32 cellular contexts compared by ENCODE assay signal in genomic region chr3:65376426-65376825, GRCh38.
"Had no signal": no experiment of that assay in that cellular context is flagged by ENCODE, and none has a peak within 500 bp of the region (broad histone marks: within the 10 kb centered on the region; RNA-seq: fewer than 3 reads in every experiment).

No MANE protein-coding gene starts in this region.

- H3K4me3 Mint-ChIP-seq: activated CD4-positive, alpha-beta memory T cell treated with anti-CD3 and anti-CD28 coated beads for 36 hours; activated CD4-positive, alpha-beta T cell treated with anti-CD3 and anti-CD28 coated beads for 36 hours; activated CD4-positive, alpha-beta T cell treated with anti-CD3 and anti-CD28 coated beads, Interleukin-2, amount 10 ng/mL, durations not matched to agents 24 days and 14 days; activated CD8-positive, alpha-beta memory T cell treated with anti-CD3 and anti-CD28 coated beads, Interleukin-2, amount 10 ng/mL, durations not matched to agents 7 days and 5 days; activated CD8-positive, alpha-beta T cell treated with anti-CD3 and anti-CD28 coated beads, Interleukin-2, amount 10 ng/mL, durations not matched to agents 7 days and 5 days; activated naive CD4-positive, alpha-beta T cell treated with anti-CD3 and anti-CD28 coated beads for 36 hours; activated naive CD4-positive, alpha-beta T cell treated with anti-CD3 and anti-CD28 coated beads, Interleukin-2, amount 50 U/mL, for 24 hours; activated naive CD8-positive, alpha-beta T cell treated with anti-CD3 and anti-CD28 coated beads for 36 hours; activated naive CD8-positive, alpha-beta T cell treated with anti-CD3 and anti-CD28 coated beads, Interleukin-2, amount 50 U/mL, for 24 hours; activated T-helper 1 cell treated with anti-CD3 and anti-CD28 coated beads, Interleukin-12 subunit alpha, Interleukin-12 subunit beta, Interleukin-2, Interleukin-4 antibody, amounts not matched to agents 30 ng/mL and 10 ng/mL and 1 ng/mL, durations not matched to agents 14 hours and 24 hours and 36 hours; T-helper 17 cell; T-helper 2 cell treated with Interferon-gamma antibody and Interleukin-4, amounts not matched to agents 5 μg/mL and 100 μg/mL, for 36 hours had no signal

- H3K9me3 ChIP-seq: breast epithelium, colonic mucosa had no signal

- H3K4me1 ChIP-seq: ascending aorta, breast epithelium, colonic mucosa had no signal

- DNase-seq: activated CD4-positive, alpha-beta memory T cell treated with anti-CD3 and anti-CD28 coated beads for 36 hours; activated CD4-positive, alpha-beta T cell treated with anti-CD3 and anti-CD28 coated beads for 36 hours; activated CD4-positive, alpha-beta T cell treated with anti-CD3 and anti-CD28 coated beads, Interleukin-2, amount 10 ng/mL, durations not matched to agents 24 days and 14 days; activated CD4-positive, CD25-positive, alpha-beta regulatory T cell; activated CD4-positive, CD25-positive, alpha-beta regulatory T cell treated with anti-CD3 and anti-CD28 coated beads, Interleukin-2, amount 50 U/mL, for 72 hours; activated CD8-positive, alpha-beta memory T cell treated with anti-CD3 and anti-CD28 coated beads, Interleukin-2, amount 10 ng/mL, durations not matched to agents 7 days and 5 days; activated CD8-positive, alpha-beta memory T cell treated with anti-CD3 and anti-CD28 coated beads, Interleukin-2, amount 50 U/mL, for 4 hours; activated CD8-positive, alpha-beta T cell treated with anti-CD3 and anti-CD28 coated beads, Interleukin-2, amount 10 ng/mL, durations not matched to agents 7 days and 5 days; activated effector memory CD4-positive, alpha-beta T cell treated with anti-CD3 and anti-CD28 coated beads, Interleukin-2, amount 50 U/mL, for 16 hours; activated naive CD4-positive, alpha-beta T cell treated with anti-CD3 and anti-CD28 coated beads for 36 hours; activated naive CD8-positive, alpha-beta T cell treated with anti-CD3 and anti-CD28 coated beads for 36 hours; activated naive CD8-positive, alpha-beta T cell treated with anti-CD3 and anti-CD28 coated beads, Interleukin-2, amount 50 U/mL, for 24 hours; activated T-cell treated with anti-CD3 and anti-CD28 coated beads, Interleukin-2, amount 50 U/mL, for 1 hour; activated T-cell treated with anti-CD3 and anti-CD28 coated beads, Interleukin-2, amount 50 U/mL, for 48 hours; central memory CD4-positive, alpha-beta T cell; cerebellar nuclear complex; colonic mucosa; effector CD8-positive, alpha-beta T cell; foreskin fibroblast; T-helper 1 cell; T-helper 17 cell; T1000 had no signal

- H3K27ac Mint-ChIP-seq: activated CD4-positive, alpha-beta memory T cell treated with anti-CD3 and anti-CD28 coated beads for 36 hours; activated CD4-positive, alpha-beta T cell treated with anti-CD3 and anti-CD28 coated beads for 36 hours; activated CD4-positive, alpha-beta T cell treated with anti-CD3 and anti-CD28 coated beads, Interleukin-2, amount 10 ng/mL, durations not matched to agents 24 days and 14 days; activated CD8-positive, alpha-beta memory T cell treated with anti-CD3 and anti-CD28 coated beads, Interleukin-2, amount 10 ng/mL, durations not matched to agents 7 days and 5 days; activated CD8-positive, alpha-beta T cell treated with anti-CD3 and anti-CD28 coated beads, Interleukin-2, amount 10 ng/mL, durations not matched to agents 7 days and 5 days; activated naive CD4-positive, alpha-beta T cell treated with anti-CD3 and anti-CD28 coated beads for 36 hours; activated naive CD4-positive, alpha-beta T cell treated with anti-CD3 and anti-CD28 coated beads, Interleukin-2, amount 50 U/mL, for 24 hours; activated naive CD8-positive, alpha-beta T cell treated with anti-CD3 and anti-CD28 coated beads for 36 hours; activated naive CD8-positive, alpha-beta T cell treated with anti-CD3 and anti-CD28 coated beads, Interleukin-2, amount 50 U/mL, for 24 hours; activated T-helper 1 cell treated with anti-CD3 and anti-CD28 coated beads, Interleukin-12 subunit alpha, Interleukin-12 subunit beta, Interleukin-2, Interleukin-4 antibody, amounts not matched to agents 30 ng/mL and 10 ng/mL and 1 ng/mL, durations not matched to agents 14 hours and 24 hours and 36 hours; activated T-helper 2 cell treated with anti-CD3 and anti-CD28 coated beads, Interferon-gamma antibody, Interleukin-2, Interleukin-4, amounts not matched to agents 10 μg/mL and 5 μg/mL and 100 μg/mL, durations not matched to agents 14 hours and 24 hours and 36 hours; T-helper 17 cell; T-helper 2 cell treated with Interferon-gamma antibody and Interleukin-4, amounts not matched to agents 5 μg/mL and 100 μg/mL, for 36 hours had no signal

- H3K9me3 Mint-ChIP-seq: activated naive CD8-positive, alpha-beta T cell treated with anti-CD3 and anti-CD28 coated beads for 36 hours had no signal

- H3K36me3 Mint-ChIP-seq: activated CD4-positive, alpha-beta memory T cell treated with anti-CD3 and anti-CD28 coated beads for 36 hours; activated CD8-positive, alpha-beta memory T cell treated with anti-CD3 and anti-CD28 coated beads, Interleukin-2, amount 10 ng/mL, durations not matched to agents 7 days and 5 days; activated naive CD8-positive, alpha-beta T cell treated with anti-CD3 and anti-CD28 coated beads for 36 hours had no signal

- ATAC-seq: activated CD4-positive, alpha-beta T cell treated with anti-CD3 and anti-CD28 coated beads for 36 hours; activated CD8-positive, alpha-beta memory T cell treated with anti-CD3 and anti-CD28 coated beads, Interleukin-2, amount 10 ng/mL, durations not matched to agents 7 days and 5 days; activated CD8-positive, alpha-beta T cell treated with anti-CD3 and anti-CD28 coated beads, Interleukin-2, amount 10 ng/mL, durations not matched to agents 7 days and 5 days; activated naive CD8-positive, alpha-beta T cell treated with anti-CD3 and anti-CD28 coated beads, Interleukin-2, amount 50 U/mL, for 24 hours; esophagus mucosa; T-helper 17 cell had no signal

- H3K4me3 ChIP-seq: ascending aorta, breast epithelium, cardiac muscle cell, colonic mucosa had no signal

- H3K27me3 ChIP-seq: ascending aorta, breast epithelium, cardiac muscle cell, colonic mucosa had no signal

- H3K36me3 ChIP-seq: colonic mucosa had no signal

- H3K27ac ChIP-seq: ascending aorta, breast epithelium, cardiac muscle cell, colonic mucosa, epithelial cell of prostate had no signal

- H3K4me1 Mint-ChIP-seq: activated CD4-positive, alpha-beta T cell treated with anti-CD3 and anti-CD28 coated beads for 36 hours; activated CD4-positive, alpha-beta T cell treated with anti-CD3 and anti-CD28 coated beads, Interleukin-2, amount 10 ng/mL, durations not matched to agents 24 days and 14 days; activated CD8-positive, alpha-beta memory T cell treated with anti-CD3 and anti-CD28 coated beads, Interleukin-2, amount 10 ng/mL, durations not matched to agents 7 days and 5 days; activated naive CD4-positive, alpha-beta T cell treated with anti-CD3 and anti-CD28 coated beads, Interleukin-2, amount 50 U/mL, for 24 hours; activated naive CD8-positive, alpha-beta T cell treated with anti-CD3 and anti-CD28 coated beads for 36 hours; activated naive CD8-positive, alpha-beta T cell treated with anti-CD3 and anti-CD28 coated beads, Interleukin-2, amount 50 U/mL, for 24 hours; brain; T-helper 17 cell had no signal

- H3K27me3 Mint-ChIP-seq: activated CD4-positive, alpha-beta memory T cell treated with anti-CD3 and anti-CD28 coated beads for 36 hours; activated CD4-positive, alpha-beta T cell treated with anti-CD3 and anti-CD28 coated beads for 36 hours; activated CD4-positive, alpha-beta T cell treated with anti-CD3 and anti-CD28 coated beads, Interleukin-2, amount 10 ng/mL, durations not matched to agents 24 days and 14 days; activated CD8-positive, alpha-beta memory T cell treated with anti-CD3 and anti-CD28 coated beads, Interleukin-2, amount 10 ng/mL, durations not matched to agents 7 days and 5 days; activated naive CD4-positive, alpha-beta T cell treated with anti-CD3 and anti-CD28 coated beads, Interleukin-2, amount 50 U/mL, for 24 hours; activated naive CD8-positive, alpha-beta T cell treated with anti-CD3 and anti-CD28 coated beads for 36 hours; activated naive CD8-positive, alpha-beta T cell treated with anti-CD3 and anti-CD28 coated beads, Interleukin-2, amount 50 U/mL, for 24 hours; brain; T-helper 17 cell had no signal
